ENCODE assay signal across 16 cellular contexts in the genomic region with DNA sequence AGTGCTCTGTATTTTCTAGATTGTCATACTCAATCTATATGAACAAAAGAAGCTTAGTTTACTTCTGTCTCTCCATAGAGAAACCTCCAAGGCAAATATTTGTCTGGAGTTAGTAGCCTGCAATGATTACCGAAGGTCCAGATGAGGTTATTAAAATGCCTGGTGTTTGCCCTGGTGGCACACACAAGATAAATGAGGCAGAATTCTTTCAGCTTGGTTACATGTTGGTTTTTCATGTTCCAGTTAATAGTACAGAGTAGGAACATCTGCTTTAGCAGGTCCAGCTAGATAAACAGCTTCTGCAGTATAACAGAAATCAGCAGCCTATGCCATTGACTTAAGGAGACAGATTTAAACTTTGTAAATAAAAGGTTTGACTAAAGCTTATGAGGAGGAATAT.
DNase-seq lines count a peak whose midpoint lies in the region; ATAC-seq and TF ChIP-seq lines count a peak whose summit lies in the region.
"Had no signal": no experiment of that assay in that cellular context is flagged by ENCODE, and none has a peak within 500 bp of the region (broad histone marks: within the 10 kb centered on the region; RNA-seq: fewer than 3 reads in every experiment).

No MANE protein-coding gene starts in this region.

- H3K4me1 ChIP-seq in effector memory CD4-positive, alpha-beta T cell (ENCODE audit: control insufficient read depth, insufficient read depth, low read length, poor library complexity, severe bottlenecking) = peaks cover 34% of the 10 kb centered on the region
- H3K4me1 ChIP-seq in PC-9 (replicated peaks; ENCODE audit: insufficient read depth) (no peaks in the 10 kb centered on the region), psoas muscle (no peaks in the 10 kb centered on the region)

- H3K36me3 ChIP-seq in effector memory CD4-positive, alpha-beta T cell (ENCODE audit: control insufficient read depth, insufficient read depth, low read length) = no peaks in the 10 kb centered on the region
- H3K36me3 ChIP-seq in PC-9 (ENCODE audit: low read depth) (no peaks in the 10 kb centered on the region), psoas muscle (ENCODE audit: insufficient read depth in 1 of 2, low read depth in 1 of 2) (no peaks in the 10 kb centered on the region)
- H3K36me3 ChIP-seq: tibial nerve had no signal

- H3K27me3 ChIP-seq in effector memory CD4-positive, alpha-beta T cell (replicated peaks; ENCODE audit: control insufficient read depth, insufficient read depth, low read length, poor library complexity, severe bottlenecking) = no peaks in the 10 kb centered on the region
- H3K27me3 ChIP-seq in PC-9 (ENCODE audit: insufficient read depth, low read depth) (no peaks in the 10 kb centered on the region), psoas muscle (ENCODE audit: insufficient read depth in 3 of 3, low read length in 2 of 3) (no peaks in the 10 kb centered on the region)
- H3K27me3 ChIP-seq: tibial nerve had no signal

- no peak overlapping the region for H3K4me3 ChIP-seq in effector memory CD4-positive, alpha-beta T cell (ENCODE audit: insufficient read depth, low read depth, low read length, poor library complexity, severe bottlenecking)
- H3K4me3 ChIP-seq in PC-9 (no peak overlapping the region), psoas muscle (no peak overlapping the region)
- H3K4me3 ChIP-seq: K562, lung, tibial nerve had no signal

- H3K9me3 ChIP-seq in effector memory CD4-positive, alpha-beta T cell (ENCODE audit: control insufficient read depth, low read length) = no peaks in the 10 kb centered on the region
- H3K9me3 ChIP-seq in PC-9 (ENCODE audit: insufficient read depth, low read depth) = no peaks in the 10 kb centered on the region
- no peaks in the 10 kb centered on the region for H3K9me3 ChIP-seq in psoas muscle
- H3K9me3 ChIP-seq: tibial nerve had no signal

- peak overlapping the region; percentile 66 for H3K27ac ChIP-seq in effector memory CD4-positive, alpha-beta T cell (ENCODE audit: insufficient read depth, low read length, poor library complexity, severe bottlenecking)
- H3K27ac ChIP-seq in PC-9 (no peak overlapping the region), psoas muscle (no peak overlapping the region)
- H3K27ac ChIP-seq: tibial nerve had no signal

- POLR2A ChIA-PET in PC-9 (lab: Charles Lee; ENCODE audit: unreplicated experiment) = interaction anchor here (0.6 kb wide), 1 partner anchor 108 kb away, joined by 3 read pairs; no protein-coding TSS in a partner anchor

- WGBS in psoas muscle, 3 donors = 65 to 79% (median 76%) methylated on average over 1 of the region's 1 CpG

- ATAC-seq in psoas muscle = no peak
- ATAC-seq: K562 had no signal

- H3K4me2 ChIP-seq in PC-9 = no peak overlapping the region

- H4K20me1 ChIP-seq in PC-9 (ENCODE audit: insufficient read depth) = no peaks in the 10 kb centered on the region

- intact Hi-C loops in PC-9 (cut with micrococcal nuclease; ENCODE audit: unreplicated experiment) = no loop called here
- intact Hi-C loops in psoas muscle (cut with DNase I) = no loop called here

- no peaks in the 10 kb centered on the region for H3K79me2 ChIP-seq in PC-9 (ENCODE audit: low read depth)

- no peak overlapping the region for H2AFZ ChIP-seq in PC-9

- CTCF ChIA-PET in PC-9 (lab: Charles Lee) = no interaction called here

- no TSS peak for BruUV-seq in PC-9 (replicated peaks; lab: Mats Ljungman, UMichigan)

- H3F3A ChIP-seq in PC-9 (ENCODE audit: insufficient read depth, low read depth) = no peaks in the 10 kb centered on the region

- DNase-seq in NCI-H510A treated with DMSO at 0.1 percent for 48 hours (lab: John Stamatoyannopoulos, UW) = peak; percentile 31
- DNase-seq in NCI-H510A (lab: John Stamatoyannopoulos, UW) = no peak
- peak; percentile 26 for DNase-seq in NCI-H2029 (lab: John Stamatoyannopoulos, UW)
- DNase-seq in effector memory CD4-positive, alpha-beta T cell = no peak
- DNase-seq in renal cortical epithelial cell (ENCODE audit: low read depth) = peak; percentile 39
- no peak for DNase-seq in PC-9
- DNase-seq in psoas muscle = no peak
- no peak for DNase-seq in activated gamma-delta T cell treated with Interleukin-2 at 50 U/mL for 16 hours
- DNase-seq: ACHN; activated CD4-positive, alpha-beta T cell treated with anti-CD3 and anti-CD28 coated beads, Interleukin-2, amount 50 U/mL, for 48 hours; activated naive CD4-positive, alpha-beta T cell treated with Interleukin-2 at 50 U/mL for 16 hours; caudate nucleus; stimulated activated CD4-positive, alpha-beta T cell treated with anti-CD3 and anti-CD28 coated beads, Interleukin-15, amount 100 ng/mL, for 24 hours had no signal

- TF ChIP-seq CTCF in PC-9 (conservative IDR thresholded peaks at IDR 0.05) (no peak), psoas muscle (IDR thresholded peaks at IDR 0.05) (no peak)

- H3K9me2 ChIP-seq in PC-9 (ENCODE audit: insufficient read depth) = no peaks in the 10 kb centered on the region

Comparison
In these comparisons a context has a peak if more than half of its experiments do, and no peak if none do; other contexts are left out.
1. DNase-seq: peak in NCI-H510A treated with DMSO at 0.1 percent for 48 hours (single experiment), NCI-H2029 (single experiment) and renal cortical epithelial cell (single experiment); none in NCI-H510A (single experiment), effector memory CD4-positive, alpha-beta T cell (0 of 3), PC-9 (0 of 2), psoas muscle (0 of 2) and activated gamma-delta T cell treated with Interleukin-2 at 50 U/mL for 16 hours (single experiment).